In the genomic region with DNA sequence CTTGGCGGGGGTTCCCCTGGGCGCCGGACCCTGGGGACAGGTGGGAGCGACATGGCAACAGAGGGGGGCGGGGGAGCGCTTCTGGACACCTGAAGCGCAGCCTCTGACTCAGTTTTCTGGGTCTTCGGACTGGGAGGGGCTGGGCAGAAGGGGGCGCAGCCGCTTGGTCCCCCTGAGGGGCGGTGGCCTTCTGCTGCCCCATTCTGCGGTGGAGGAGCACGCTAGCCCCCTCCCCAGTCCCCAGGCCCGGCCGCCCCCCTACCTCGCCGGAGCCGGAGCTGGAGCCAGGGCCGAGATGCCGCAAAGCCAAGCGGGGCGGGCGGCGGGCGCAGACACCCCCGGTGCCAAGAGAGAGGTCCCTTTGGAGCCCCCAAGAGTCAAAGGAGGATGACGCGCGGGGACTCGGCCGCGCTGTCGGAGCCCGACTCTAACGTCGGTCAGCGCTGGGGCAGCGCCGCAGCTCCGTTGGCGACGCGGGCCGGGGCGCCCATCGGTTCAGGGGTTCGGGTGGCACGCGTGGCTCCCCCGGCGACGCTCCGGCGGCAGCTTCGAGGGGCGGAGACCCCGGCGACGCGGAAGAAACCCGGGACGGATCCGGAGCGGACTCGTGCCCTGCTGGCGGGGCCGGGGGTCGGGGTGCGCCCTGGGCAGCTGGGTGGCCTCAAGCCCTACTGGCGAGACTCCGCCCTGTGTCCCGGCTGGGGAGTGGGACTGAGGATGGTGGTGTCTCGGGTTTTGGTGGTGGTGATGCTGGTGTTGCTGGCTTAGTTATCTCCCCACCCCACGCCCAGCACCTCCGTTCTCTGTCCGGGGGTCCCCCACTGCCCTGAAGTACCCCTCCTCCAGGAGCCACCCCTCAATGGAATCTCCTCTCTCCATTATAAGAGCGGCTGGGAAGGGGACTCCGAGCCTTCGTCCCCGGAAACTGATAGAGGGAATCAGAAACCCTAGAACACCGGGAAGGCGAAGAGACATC, we compare ENCODE assay signal across 15 cellular contexts. TPM values are rescaled to one million over a fixed set of nuclear protein-coding genes. Genes with fewer than 3 reads are reported as not detected.
DNase-seq lines count a peak whose midpoint lies in the region; ATAC-seq and TF ChIP-seq lines count a peak whose summit lies in the region.
"Had no signal": no experiment of that assay in that cellular context is flagged by ENCODE, and none has a peak within 500 bp of the region (broad histone marks: within the 10 kb centered on the region; RNA-seq: fewer than 3 reads in every experiment).

A gene (minus strand): TSS at position 514 of the 976 bp plus-strand sequence. CDS start 5,486 bp downstream, outside the sequence.

- H3K27me3 Mint-ChIP-seq in brain (peaks cover 72% of the 10 kb centered on the region), mesothelial cell of epicardium (ENCODE audit: low read depth) (peaks cover 81% of the 10 kb centered on the region)

- H2AFZ ChIP-seq in ACC112 (ENCODE audit: low read length, unreplicated experiment), result no peak within 1 kb of the TSS
- H2AFZ ChIP-seq in GM23248, result no peak within 1 kb of the TSS; the same call in 1 of the 2 replicates

- no peaks in the 10 kb centered on the region for H3K36me3 ChIP-seq in ACC112 (ENCODE audit: insufficient read depth, low read length)
- H3K36me3 ChIP-seq in GM23248 (ENCODE audit: low read depth), result no peaks in the 10 kb centered on the region
- H3K36me3 ChIP-seq: upper lobe of right lung had no signal

- in situ Hi-C loops in GM23248 (cut with MboI), result no loop called here
- in situ Hi-C loops in GM13976 (cut with MboI; ENCODE audit: low sequenced_read_pairs, unreplicated experiment), result no loop called here

- ATAC-seq in HG02938 (IDR thresholded peaks at IDR 0.05; ENCODE audit: unreplicated experiment) (no peak), GM21528 (IDR thresholded peaks at IDR 0.05; ENCODE audit: low FRiP score, unreplicated experiment) (no peak)
- ATAC-seq: HCT116, sciatic nerve, upper lobe of right lung had no signal

- TF ChIP-seq CTCF in brain (conservative IDR thresholded peaks at IDR 0.05) (no peak), mesothelial cell of epicardium (IDR thresholded peaks at IDR 0.05; ENCODE audit: unreplicated experiment) (no peak), GM13976 (IDR thresholded peaks at IDR 0.05; ENCODE audit: borderline replicate concordance, control extremely low read depth, extremely low read depth, insufficient read depth, missing control alignments) (no peak)

- H3K27ac Mint-ChIP-seq in brain, result peak within 1 kb of the TSS; percentile 70 to 98 (median 92)
- no peak within 1 kb of the TSS for H3K27ac Mint-ChIP-seq in mesothelial cell of epicardium
- H3K27ac Mint-ChIP-seq: dendritic cell treated with granulocyte-macrophage colony-stimulating factor and Interleukin-4, amounts not matched to agents 40 ng/mL and 50 ng/mL, for 4 days had no signal

- H3K27ac ChIP-seq in ACC112 (ENCODE audit: low read depth, low read length), result no peak within 1 kb of the TSS
- H3K27ac ChIP-seq in GM23248, result no peak within 1 kb of the TSS
- H3K27ac ChIP-seq: upper lobe of right lung had no signal

- H3K9me2 ChIP-seq in GM23248 (ENCODE audit: insufficient read depth), result no peaks in the 10 kb centered on the region

- peak within 1 kb of the TSS; percentile 86 to 93 (median 91) for H3K4me3 Mint-ChIP-seq in brain
- peak within 1 kb of the TSS; percentile 56 for H3K4me3 Mint-ChIP-seq in mesothelial cell of epicardium
- H3K4me3 Mint-ChIP-seq: dendritic cell treated with granulocyte-macrophage colony-stimulating factor and Interleukin-4, amounts not matched to agents 40 ng/mL and 50 ng/mL, for 4 days had no signal

- DNase-seq in GM23248 (no peak), mesothelial cell of epicardium (ENCODE audit: low spot score in 2 of 2, unreplicated experiment in 2 of 2) (no peak), GM13976 (ENCODE audit: low spot score) (no peak), EL (no peak)
- DNase-seq: activated CD4-positive, alpha-beta T cell treated with anti-CD3 and anti-CD28 coated beads, Interleukin-2, amount 50 U/mL, for 1 hour; activated naive CD4-positive, alpha-beta T cell; midbrain; upper lobe of right lung had no signal

- H3K4me1 ChIP-seq in ACC112 (ENCODE audit: control insufficient read depth, insufficient read depth, low read length, unreplicated experiment) (peaks cover 6% of the 10 kb centered on the region), GM23248 (ENCODE audit: insufficient read depth) (no peaks in the 10 kb centered on the region)
- H3K4me1 ChIP-seq: upper lobe of right lung had no signal

- peaks cover 12% of the 10 kb centered on the region for H3K36me3 Mint-ChIP-seq in brain
- H3K36me3 Mint-ChIP-seq in mesothelial cell of epicardium, result peaks cover 2% of the 10 kb centered on the region

- no peaks in the 10 kb centered on the region for H3K9me3 ChIP-seq in GM23248 (ENCODE audit: low read depth)
- H3K9me3 ChIP-seq: upper lobe of right lung had no signal

- H3K4me3 ChIP-seq in ACC112 (ENCODE audit: low read depth, low read length) (peak within 1 kb of the TSS; percentile 52), GM23248 (no peak within 1 kb of the TSS)
- H3K4me3 ChIP-seq: upper lobe of right lung had no signal

- no peak within 1 kb of the TSS for H3K9ac ChIP-seq in GM23248

- 1 to 7% methylated on average over 46 to 49 of the region's 82 CpGs for WGBS in GM23248 (ENCODE audit: low coverage in 1 of 2, low lambda C conversion rate in 2 of 2, missing lambda C conversion rate in 2 of 2), 2 experiments

- H3K79me2 ChIP-seq in ACC112 (ENCODE audit: control insufficient read depth, insufficient read depth, low read length, unreplicated experiment) (no peaks in the 10 kb centered on the region), GM23248 (ENCODE audit: insufficient read depth) (no peaks in the 10 kb centered on the region)

- peak within 1 kb of the TSS; percentile 57 for H3K4me2 ChIP-seq in GM23248 (ENCODE audit: unreplicated experiment)

- H3K9me3 Mint-ChIP-seq in brain, result peaks cover 0 to 6% (median 2%) of the 10 kb centered on the region in 5 experiments
- no peaks in the 10 kb centered on the region for H3K9me3 Mint-ChIP-seq in mesothelial cell of epicardium

- H3K27me3 ChIP-seq in ACC112 (ENCODE audit: insufficient read depth, low read length) (peaks cover 56% of the 10 kb centered on the region), GM23248 (replicated peaks; ENCODE audit: insufficient read depth) (peaks cover 58% of the 10 kb centered on the region)

- no peaks in the 10 kb centered on the region for H4K20me1 ChIP-seq in GM23248 (ENCODE audit: insufficient read depth)

- H3F3A ChIP-seq in GM23248 (ENCODE audit: insufficient read depth), result peaks cover 8% of the 10 kb centered on the region; the same call in 1 of the 2 replicates

- peaks cover 39% of the 10 kb centered on the region for H3K4me1 Mint-ChIP-seq in brain
- peaks cover 12% of the 10 kb centered on the region for H3K4me1 Mint-ChIP-seq in mesothelial cell of epicardium

RNA-seq across cellular contexts. Expression of the gene that starts here (rescaled TPM):
- not detected in 2 replicates for total RNA-seq in GM23248 (2014; rRNA removed; shearing (Covaris generic))
- polyA plus RNA-seq in GM23248 (2016; fragmentation: Nextera tagmentation; extraction: Ambion mirVana), result not detected in 2 replicates
- 41.0 TPM for polyA plus RNA-seq in brain (ENCODE audit: insufficient read depth, low read depth, low replicate concordance)
- total RNA-seq in mesothelial cell of epicardium, result not detected in 3 replicates
- total RNA-seq: sciatic nerve, upper lobe of right lung had no signal

Comparison
In these comparisons a context has a peak if more than half of its experiments do, and no peak if none do; other contexts are left out.
1. RNA of the gene that starts here (polyA plus RNA-seq): 41.0 TPM in brain (single experiment); not detected in GM23248; every median in the first group is over 10 times any median in the second.